Comparison of ENCODE assay signal across 17 cellular contexts in the genomic region with DNA sequence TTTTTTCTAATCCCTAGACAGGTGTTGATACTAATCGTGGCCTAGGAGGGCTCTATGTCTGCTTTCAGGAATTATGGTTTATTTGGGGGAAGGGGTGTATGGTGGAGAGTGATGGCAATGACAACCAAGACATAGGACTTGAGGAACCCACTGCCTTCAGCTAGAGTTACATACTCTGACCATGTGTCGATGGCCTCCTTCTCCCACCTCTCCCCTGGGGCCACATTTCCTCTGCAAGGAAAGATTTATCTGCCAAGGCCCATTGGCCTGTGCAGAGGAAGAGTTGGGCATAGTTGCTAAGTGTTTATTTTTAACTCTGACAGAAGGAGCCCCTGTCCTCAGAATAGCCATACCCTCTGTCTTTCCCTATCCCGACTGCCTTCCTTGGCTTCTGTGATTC. TPM values are rescaled to one million over a fixed set of nuclear protein-coding genes. Genes with fewer than 3 reads are reported as not detected.
DNase-seq lines count a peak whose midpoint lies in the region; ATAC-seq and TF ChIP-seq lines count a peak whose summit lies in the region.
"Had no signal": no experiment of that assay in that cellular context is flagged by ENCODE, and none has a peak within 500 bp of the region (broad histone marks: within the 10 kb centered on the region; RNA-seq: fewer than 3 reads in every experiment).

No MANE protein-coding gene starts in this region.

- TF ChIP-seq POLR2A in heart left ventricle (IDR thresholded peaks at IDR 0.05) = no peak
- TF ChIP-seq POLR2A in transverse colon (IDR thresholded peaks at IDR 0.05) = no peak

- peak overlapping the region; percentile 56 for H3K4me2 ChIP-seq in osteoblast (ENCODE audit: insufficient read depth, low read length)

- 23 to 32% (median 27%) methylated on average over 3 of the region's 3 CpGs for WGBS in heart left ventricle, 4 donors
- WGBS in right cardiac atrium = 40% methylated on average over 3 of the region's 3 CpGs
- 82 to 100% methylated on average over 2 to 3 of the region's 3 CpGs for WGBS in transverse colon (ENCODE audit: low coverage in 1 of 2), 2 donors

- peak overlapping the region; percentile 79 to 99 (median 96) for H3K27ac ChIP-seq in heart left ventricle
- H3K27ac ChIP-seq in right cardiac atrium (ENCODE audit: low read length) = peak overlapping the region; percentile 100
- H3K27ac ChIP-seq in osteoblast (ENCODE audit: low read depth, low read length) = peak overlapping the region; percentile 91
- H3K27ac ChIP-seq in transverse colon = peak overlapping the region; percentile 71 to 84 (median 74)
- H3K27ac ChIP-seq: epithelial cell of prostate had no signal

- H3K79me2 ChIP-seq in osteoblast (ENCODE audit: insufficient read depth, low read length) = peaks cover 100% of the 10 kb centered on the region

- intact Hi-C loops in heart left ventricle (cut with DNase I) (loop anchor here in 1 of 10 donors (5.0 kb wide), 2 partner anchors 33 to 37 kb away; no protein-coding TSS in a partner anchor), Right ventricle myocardium superior (cut with DNase I) (loop anchor here (5.0 kb wide), 1 partner anchor 37 kb away; no protein-coding TSS in a partner anchor), right cardiac atrium (cut with DNase I) (no loop called here), transverse colon (cut with DNase I; ENCODE audit: low total_unique reads) (no loop called here)

- DNase-seq in heart left ventricle = no peak
- no peak for DNase-seq in Right ventricle myocardium superior
- no peak for DNase-seq in right cardiac atrium
- DNase-seq in osteoblast (ENCODE audit: insufficient read length, low spot score, missing footprints) = no peak
- no peak for DNase-seq in transverse colon
- no peak for DNase-seq in HK-2 (ENCODE audit: unreplicated experiment)
- DNase-seq: activated CD8-positive, alpha-beta T cell treated with anti-CD3 and anti-CD28 coated beads for 36 hours; amniotic stem cell; CD8-positive, alpha-beta memory T cell; cortex of kidney; NCI-H774; stimulated activated CD4-positive, alpha-beta T cell treated with anti-CD3 and anti-CD28 coated beads, Interleukin-4, amount 100 ng/mL, for 1 hour; SW 1271; uterus had no signal

- H2AFZ ChIP-seq in osteoblast (ENCODE audit: low read length) = no peak overlapping the region

- TF ChIP-seq EP300 in transverse colon (IDR thresholded peaks at IDR 0.05; ENCODE audit: low read depth) = no peak

- ATAC-seq in heart left ventricle = no peak
- ATAC-seq in Right ventricle myocardium superior (ENCODE audit: poor library complexity) = no peak
- ATAC-seq in right cardiac atrium = no peak
- no peak for ATAC-seq in GM19035 (IDR thresholded peaks at IDR 0.05; ENCODE audit: unreplicated experiment)
- ATAC-seq in HG03108 (IDR thresholded peaks at IDR 0.05; ENCODE audit: unreplicated experiment) = no peak
- ATAC-seq: activated CD8-positive, alpha-beta T cell treated with anti-CD3 and anti-CD28 coated beads for 36 hours had no signal

- TF ChIP-seq CTCF in heart left ventricle (IDR thresholded peaks at IDR 0.05) (no peak), osteoblast (IDR thresholded peaks at IDR 0.05; ENCODE audit: extremely low read depth, low read depth, low read length) (no peak), transverse colon (IDR thresholded peaks at IDR 0.05) (no peak)

- H3K4me3 ChIP-seq in heart left ventricle (no peak overlapping the region), right cardiac atrium (ENCODE audit: low read length) (no peak overlapping the region), osteoblast (ENCODE audit: insufficient read depth, low read length) (peak overlapping the region; percentile 16), transverse colon (no peak overlapping the region)
- H3K4me3 ChIP-seq: uterus had no signal

- peaks cover 98% of the 10 kb centered on the region for H4K20me1 ChIP-seq in osteoblast (ENCODE audit: insufficient read depth, low read length)

- in situ Hi-C loops in transverse colon (cut with MboI; ENCODE audit: low pct_ligation_motif_present in 1 of 4, low pct_unique_long_range_greater_than_20kb in 1 of 4, low sequenced_read_pairs in 3 of 4) = no loop called here

- H3K4me1 ChIP-seq in heart left ventricle (peaks cover 29 to 100% (median 97%) of the 10 kb centered on the region in 12 donors), right cardiac atrium (ENCODE audit: control insufficient read depth, insufficient read depth, low read length) (peaks cover 73% of the 10 kb centered on the region), osteoblast (ENCODE audit: insufficient read depth, low read length) (peaks cover 51% of the 10 kb centered on the region), transverse colon (peaks cover 54 to 92% (median 70%) of the 10 kb centered on the region in 4 donors)

- H3K27me3 ChIP-seq in heart left ventricle = no peaks in the 10 kb centered on the region
- H3K27me3 ChIP-seq in right cardiac atrium (ENCODE audit: control insufficient read depth, insufficient read depth) = no peaks in the 10 kb centered on the region
- no peaks in the 10 kb centered on the region for H3K27me3 ChIP-seq in osteoblast (ENCODE audit: insufficient read depth, low read length)
- H3K27me3 ChIP-seq in transverse colon = no peaks in the 10 kb centered on the region
- H3K27me3 ChIP-seq: uterus had no signal

- H3K36me3 ChIP-seq in heart left ventricle = peaks cover 0 to 24% (median 13%) of the 10 kb centered on the region in 9 donors
- H3K36me3 ChIP-seq in osteoblast (ENCODE audit: insufficient read depth, low read length) = peaks cover 20% of the 10 kb centered on the region
- H3K36me3 ChIP-seq in transverse colon = no peaks in the 10 kb centered on the region
- H3K36me3 ChIP-seq: uterus had no signal

- no peaks in the 10 kb centered on the region for H3K9me3 ChIP-seq in heart left ventricle
- no peaks in the 10 kb centered on the region for H3K9me3 ChIP-seq in right cardiac atrium (ENCODE audit: control insufficient read depth, low read length)
- no peaks in the 10 kb centered on the region for H3K9me3 ChIP-seq in osteoblast (ENCODE audit: low read depth, low read length)
- no peaks in the 10 kb centered on the region for H3K9me3 ChIP-seq in transverse colon
- H3K9me3 ChIP-seq: uterus had no signal

RNA-seq across cellular contexts. Expression of a gene that starts 9.4 kb away (rescaled TPM):
- total RNA-seq in heart left ventricle (100 to 1,000 TPM; 163 to 327 (median 223) TPM), Right ventricle myocardium superior (200 TPM), right cardiac atrium (100 to 1,000 TPM; 192 to 221 (median 216) TPM), osteoblast (38.0 and 40.1 TPM in 2 replicates), transverse colon (10 to 100 TPM; 47.0 to 74.8 (median 52.2) TPM)
- polyA plus RNA-seq in heart left ventricle (100 to 1,000 TPM; 126 to 227 TPM), right cardiac atrium (129 TPM)

RNA-seq across cellular contexts. Expression of a gene that starts 58.8 kb away (rescaled TPM):
- total RNA-seq in heart left ventricle (10 to 100 TPM; 11.2 to 32.5 (median 15.9) TPM), Right ventricle myocardium superior (23.6 TPM), right cardiac atrium (10 to 100 TPM; 15.7 to 29.8 (median 23.4) TPM), osteoblast (52.1 and 54.8 TPM in 2 replicates), transverse colon (1 to 10 TPM in 2 of 4 donors, not detected in 2; 1.6 to 3.2 TPM)
- polyA plus RNA-seq in heart left ventricle (10 to 100 TPM in 1 of 2 donors, 1 to 10 TPM in 1; 6.5 to 26.0 TPM), right cardiac atrium (17.0 TPM)
- polyA plus RNA-seq: CD8-positive, alpha-beta memory T cell had no signal
